Comparison of ENCODE assay signal across 13 cellular contexts in genomic region chr14:89408907-89409675, GRCh38. TPM values are rescaled to one million over a fixed set of nuclear protein-coding genes. Genes with fewer than 3 reads are reported as not detected.
A peak's percentile ranks its signal among the peaks of the same experiment; 100 is the strongest.
DNase-seq lines count a peak whose midpoint lies in the region; ATAC-seq and TF ChIP-seq lines count a peak whose summit lies in the region.
"Had no signal": no experiment of that assay in that cellular context is flagged by ENCODE, and none has a peak within 500 bp of the region (broad histone marks: within the 10 kb centered on the region; RNA-seq: fewer than 3 reads in every experiment).

No MANE protein-coding gene starts in this region.

- intact Hi-C loops in MCF 10A (cut with micrococcal nuclease), result no loop called here

- no peaks in the 10 kb centered on the region for H3K36me3 ChIP-seq in thoracic aorta

- H3K27ac ChIP-seq in thoracic aorta, result peak overlapping the region; percentile 73 to 81

- no TSS peak for BruUV-seq in MCF 10A (replicated peaks; lab: Mats Ljungman, UMichigan)

- H3K27ac Mint-ChIP-seq in activated T-cell treated with anti-CD3 and anti-CD28 coated beads, Interleukin-2, amount 50 U/mL, for 72 hours, result peak overlapping the region; percentile 82
- H3K27ac Mint-ChIP-seq in MCF 10A (ENCODE audit: low read depth, unreplicated experiment), result peak overlapping the region; percentile 59

- H3K4me3 ChIP-seq in thoracic aorta, result peak overlapping the region; percentile 50
- H3K4me3 ChIP-seq: heart left ventricle had no signal

- H3K4me1 ChIP-seq in thoracic aorta (ENCODE audit: control insufficient read depth in 1 of 2, low read depth in 2 of 2), result peaks cover 38 to 74% of the 10 kb centered on the region in 2 donors

- peaks cover 7 to 23% of the 10 kb centered on the region in 2 donors for H3K36me3 Mint-ChIP-seq in activated T-cell treated with anti-CD3 and anti-CD28 coated beads, Interleukin-2, amount 50 U/mL, for 72 hours (ENCODE audit: insufficient read depth in 2 of 2)
- peaks cover 17% of the 10 kb centered on the region for H3K36me3 Mint-ChIP-seq in MCF 10A (ENCODE audit: insufficient read depth, unreplicated experiment)

- no peaks in the 10 kb centered on the region for H3K27me3 ChIP-seq in thoracic aorta (replicated peaks; ENCODE audit: insufficient read depth)
- H3K27me3 ChIP-seq: heart left ventricle had no signal

- no peak for DNase-seq in activated T-cell treated with anti-CD3 and anti-CD28 coated beads, Interleukin-2, amount 50 U/mL, for 72 hours
- DNase-seq in activated T-cell treated with anti-CD3 and anti-CD28 coated beads for 4 hours, result no peak
- DNase-seq in MCF 10A (ENCODE audit: unreplicated experiment), result peak; percentile 90
- peak; percentile 16 for DNase-seq in mesenteric fat pad (ENCODE audit: low spot score)
- DNase-seq in thoracic aorta (ENCODE audit: low spot score), result no peak
- no peak for DNase-seq in activated CD8-positive, alpha-beta memory T cell treated with anti-CD3 and anti-CD28 coated beads for 24 hours
- no peak for DNase-seq in germinal center (ENCODE audit: low spot score)
- DNase-seq: activated CD4-positive, CD25-positive, alpha-beta regulatory T cell; activated T-cell treated with anti-CD3 and anti-CD28 coated beads, Interleukin-2, amount 50 U/mL, for 4 hours; effector CD8-positive, alpha-beta T cell; heart left ventricle; NCI-H1048 had no signal

- no peak for TF ChIP-seq CTCF in MCF 10A (IDR thresholded peaks at IDR 0.05; ENCODE audit: unreplicated experiment)
- no peak for TF ChIP-seq CTCF in thoracic aorta (IDR thresholded peaks at IDR 0.05)

- no peaks in the 10 kb centered on the region for H3K9me3 Mint-ChIP-seq in activated T-cell treated with anti-CD3 and anti-CD28 coated beads, Interleukin-2, amount 50 U/mL, for 72 hours
- H3K9me3 Mint-ChIP-seq in MCF 10A (ENCODE audit: unreplicated experiment), result no peaks in the 10 kb centered on the region
- H3K9me3 Mint-ChIP-seq: activated T-cell treated with anti-CD3 and anti-CD28 coated beads, Interleukin-2, amount 50 U/mL, for 4 hours had no signal

- CTCF ChIA-PET in MCF 10A (lab: Yijun Ruan, JAX), result interaction anchor here (0.6 to 1.4 kb wide), 8 partner anchors 9 to 1950 kb away, joined by 3 to 4 read pairs (median 3); no protein-coding TSS in a partner anchor

- peaks cover 71% of the 10 kb centered on the region for H3K4me1 Mint-ChIP-seq in activated T-cell treated with anti-CD3 and anti-CD28 coated beads, Interleukin-2, amount 50 U/mL, for 72 hours (ENCODE audit: low read depth)
- H3K4me1 Mint-ChIP-seq in MCF 10A (ENCODE audit: insufficient read depth, unreplicated experiment), result peaks cover 30% of the 10 kb centered on the region

- POLR2A ChIA-PET in MCF 10A (lab: Yijun Ruan, JAX), result interaction anchor here (0.6 to 1.6 kb wide), 10 partner anchors 9 to 712 kb away, joined by 3 to 6 read pairs (median 4); no protein-coding TSS in a partner anchor

- no peaks in the 10 kb centered on the region for H3K9me3 ChIP-seq in thoracic aorta
- H3K9me3 ChIP-seq: heart left ventricle had no signal

- no peaks in the 10 kb centered on the region for H3K27me3 Mint-ChIP-seq in activated T-cell treated with anti-CD3 and anti-CD28 coated beads, Interleukin-2, amount 50 U/mL, for 72 hours (ENCODE audit: low read depth)
- H3K27me3 Mint-ChIP-seq in MCF 10A (ENCODE audit: insufficient read depth, unreplicated experiment), result no peaks in the 10 kb centered on the region

- no peak overlapping the region for H3K4me3 Mint-ChIP-seq in activated T-cell treated with anti-CD3 and anti-CD28 coated beads, Interleukin-2, amount 50 U/mL, for 72 hours
- H3K4me3 Mint-ChIP-seq in MCF 10A (ENCODE audit: unreplicated experiment), result peak overlapping the region; percentile 45
- H3K4me3 Mint-ChIP-seq: activated T-cell treated with anti-CD3 and anti-CD28 coated beads, Interleukin-2, amount 50 U/mL, for 4 hours had no signal

- no peak for ATAC-seq in activated T-cell treated with anti-CD3 and anti-CD28 coated beads, Interleukin-2, amount 50 U/mL, for 72 hours (replicated peaks in 1 of 2)
- ATAC-seq in thoracic aorta (ENCODE audit: insufficient number of reproducible peaks, low FRiP score, low read depth) (no peak), GM21529 (IDR thresholded peaks at IDR 0.05; ENCODE audit: unreplicated experiment) (no peak)
- ATAC-seq: activated T-cell treated with anti-CD3 and anti-CD28 coated beads, Interleukin-2, amount 50 U/mL, for 4 hours had no signal

RNA-seq across cellular contexts. Expression of gene FOXN3, which starts 7.9 kb away (rescaled TPM):
- 100 to 1,000 TPM; 154 to 157 TPM for total RNA-seq in activated T-cell treated with anti-CD3 and anti-CD28 coated beads, Interleukin-2, amount 50 U/mL, for 72 hours
- 25.8 and 27.1 TPM in 2 replicates for total RNA-seq in MCF 10A (2022)
- 136 TPM for total RNA-seq in mesenteric fat pad
- 100 to 1,000 TPM; 141 to 150 TPM for total RNA-seq in thoracic aorta

Comparison
In these comparisons a context has a peak if more than half of its experiments do, and no peak if none do; other contexts are left out.
1. DNase-seq: peak in MCF 10A (single experiment) and mesenteric fat pad (single experiment); none in activated T-cell treated with anti-CD3 and anti-CD28 coated beads, Interleukin-2, amount 50 U/mL, for 72 hours (0 of 2), activated T-cell treated with anti-CD3 and anti-CD28 coated beads for 4 hours (single experiment), thoracic aorta (single experiment), activated CD8-positive, alpha-beta memory T cell treated with anti-CD3 and anti-CD28 coated beads for 24 hours (single experiment) and germinal center (single experiment).